In the genomic region with DNA sequence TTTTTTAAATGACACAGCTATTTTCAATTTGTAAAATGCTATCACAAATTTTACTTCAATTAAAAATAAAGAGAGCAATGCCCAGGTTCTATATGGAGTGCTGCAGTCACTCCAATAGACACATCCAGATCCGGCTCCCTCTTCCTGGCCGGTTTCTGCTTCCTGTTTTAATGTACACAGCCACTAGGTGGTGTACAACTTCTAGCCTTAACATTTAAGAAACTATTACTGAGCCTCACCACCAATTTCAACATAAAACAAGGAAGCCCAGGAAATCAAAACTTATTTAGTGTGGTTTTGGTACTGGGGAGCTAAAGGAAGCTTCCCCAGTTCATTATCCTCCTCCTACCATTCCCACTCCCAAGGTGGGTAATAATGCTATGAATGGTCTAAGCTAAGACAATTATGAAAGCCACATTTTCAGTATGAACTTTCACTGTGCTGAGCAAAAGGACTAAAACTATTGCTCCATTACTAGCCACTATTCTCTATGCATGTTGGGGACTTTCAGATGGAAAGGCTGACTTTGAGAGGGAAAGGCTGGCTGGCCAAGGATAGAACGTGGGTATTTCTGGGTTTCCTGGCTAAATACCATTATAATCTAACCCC, we compare ENCODE assay signal across 9 cellular contexts. TPM values are rescaled to one million over a fixed set of nuclear protein-coding genes. Genes with fewer than 3 reads are reported as not detected.
DNase-seq lines count a peak whose midpoint lies in the region; ATAC-seq and TF ChIP-seq lines count a peak whose summit lies in the region.
"Had no signal": no experiment of that assay in that cellular context is flagged by ENCODE, and none has a peak within 500 bp of the region (broad histone marks: within the 10 kb centered on the region; RNA-seq: fewer than 3 reads in every experiment).

No MANE protein-coding gene starts in this region.

- ATAC-seq in GM19467 (IDR thresholded peaks at IDR 0.05; ENCODE audit: unreplicated experiment) (no peak), GM18511 (IDR thresholded peaks at IDR 0.05; ENCODE audit: unreplicated experiment) (no peak)

- H3K4me2 ChIP-seq in Karpas-422 (ENCODE audit: low read depth, low read length, poor library complexity, severe bottlenecking) = no peak overlapping the region

- H3K9me3 Mint-ChIP-seq in activated naive CD4-positive, alpha-beta T cell treated with anti-CD3 and anti-CD28 coated beads, Interleukin-2, amount 50 U/mL, for 24 hours = no peaks in the 10 kb centered on the region
- H3K9me3 Mint-ChIP-seq: dendritic cell treated with granulocyte-macrophage colony-stimulating factor and Interleukin-4, amounts not matched to agents 40 ng/mL and 50 ng/mL, for 4 days had no signal

- H3K27ac Mint-ChIP-seq in activated naive CD4-positive, alpha-beta T cell treated with anti-CD3 and anti-CD28 coated beads, Interleukin-2, amount 50 U/mL, for 24 hours = peak overlapping the region; percentile 38
- H3K27ac Mint-ChIP-seq: dendritic cell treated with granulocyte-macrophage colony-stimulating factor and Interleukin-4, amounts not matched to agents 40 ng/mL and 50 ng/mL, for 4 days had no signal

- no peaks in the 10 kb centered on the region for H3K9me2 ChIP-seq in Karpas-422 (replicated peaks; ENCODE audit: insufficient read depth, low read length)

- no peaks in the 10 kb centered on the region for H3K27me3 Mint-ChIP-seq in activated naive CD4-positive, alpha-beta T cell treated with anti-CD3 and anti-CD28 coated beads, Interleukin-2, amount 50 U/mL, for 24 hours

- 15 to 25% (median 19%) methylated on average over 3 of the region's 3 CpGs for WGBS in ovary, 3 donors

- H3K27me3 ChIP-seq in Karpas-422 (ENCODE audit: low read length) = no peaks in the 10 kb centered on the region
- no peaks in the 10 kb centered on the region for H3K27me3 ChIP-seq in ovary

- H2AFZ ChIP-seq in Karpas-422 (ENCODE audit: low read length) = 0 out of 2 replicates have a peak overlapping the region, but pooled peaks have one; percentile 23

- H3K27ac ChIP-seq in Karpas-422 (ENCODE audit: low read length) = no peak overlapping the region
- peak overlapping the region in 1 of 2 donors; percentile 42 for H3K27ac ChIP-seq in ovary

- H3K4me1 ChIP-seq in Karpas-422 (ENCODE audit: low read length) (0 out of 2 replicates have a peak, but pooled peaks cover 2% of the 10 kb centered on the region), ovary (ENCODE audit: insufficient read depth) (peaks cover 7% of the 10 kb centered on the region)

- H3K9ac ChIP-seq in Karpas-422 (ENCODE audit: low read length) = no peak overlapping the region

- no peak for TF ChIP-seq EP300 in ovary (IDR thresholded peaks at IDR 0.05)

- peaks cover 18% of the 10 kb centered on the region for H3K36me3 Mint-ChIP-seq in activated naive CD4-positive, alpha-beta T cell treated with anti-CD3 and anti-CD28 coated beads, Interleukin-2, amount 50 U/mL, for 24 hours

- peaks cover 26% of the 10 kb centered on the region for H3K4me1 Mint-ChIP-seq in activated naive CD4-positive, alpha-beta T cell treated with anti-CD3 and anti-CD28 coated beads, Interleukin-2, amount 50 U/mL, for 24 hours

- H3K9me3 ChIP-seq in Karpas-422 (ENCODE audit: low read length) = no peaks in the 10 kb centered on the region
- peaks cover 0 to 4% of the 10 kb centered on the region in 2 donors for H3K9me3 ChIP-seq in ovary

- no peaks in the 10 kb centered on the region for H4K20me1 ChIP-seq in Karpas-422 (ENCODE audit: insufficient read depth, low read depth, low read length)

- H3K79me2 ChIP-seq in Karpas-422 (ENCODE audit: low read length) = no peaks in the 10 kb centered on the region

- H3K4me3 ChIP-seq in Karpas-422 (ENCODE audit: low read length) (no peak overlapping the region), ovary (no peak overlapping the region)

- intact Hi-C loops in ovary (cut with DNase I) = loop anchor here (2.0 to 10.0 kb wide), 6 partner anchors 53 to 210 kb away; partner anchors contain the start of genes OTUD7B (in 1 of the 4) and VPS45 (in 1 of the 4)

- DNase-seq in ELF-1 (ENCODE audit: low read depth, low spot score) = peak; percentile 77
- peak; percentile 87 for DNase-seq in Karpas-422
- DNase-seq in OCI-M1 (lab: John Stamatoyannopoulos, UW) = peak; percentile 92
- DNase-seq in globus pallidus (ENCODE audit: low spot score) = peak; percentile 88
- DNase-seq in ovary = peak in 3 of 5 donors; percentile 23 to 62 (median 42)

- no peak for TF ChIP-seq POLR2A in ovary (IDR thresholded peaks at IDR 0.05)

- TF ChIP-seq CTCF in ovary (IDR thresholded peaks at IDR 0.05) = peak; percentile 34 to 76 (median 73)

- H3K36me3 ChIP-seq in Karpas-422 (ENCODE audit: insufficient read depth, low read length) = peaks cover 8% of the 10 kb centered on the region; the same call in 1 of the 2 replicates
- H3K36me3 ChIP-seq in ovary = no peaks in the 10 kb centered on the region

- no peak overlapping the region for H3K4me3 Mint-ChIP-seq in activated naive CD4-positive, alpha-beta T cell treated with anti-CD3 and anti-CD28 coated beads, Interleukin-2, amount 50 U/mL, for 24 hours
- H3K4me3 Mint-ChIP-seq: dendritic cell treated with granulocyte-macrophage colony-stimulating factor and Interleukin-4, amounts not matched to agents 40 ng/mL and 50 ng/mL, for 4 days had no signal

RNA-seq across cellular contexts. Expression of gene MTMR11, which starts 25.5 kb away (rescaled TPM):
- total RNA-seq in Karpas-422 (2014; rRNA removed; shearing (Covaris generic); ENCODE audit: low replicate concordance) = not detected in 2 replicates
- total RNA-seq in ovary = 10 to 100 TPM; 20.2 to 51.5 (median 34.6) TPM
- 10 to 100 TPM; 19.1 to 33.0 TPM for polyA plus RNA-seq in ovary

RNA-seq across cellular contexts. Expression of gene SF3B4, which starts 34.5 kb away (rescaled TPM):
- total RNA-seq in Karpas-422 (2014; rRNA removed; shearing (Covaris generic); ENCODE audit: low replicate concordance) = 10.9 and 18.8 TPM in 2 replicates
- 10 to 100 TPM in 5 of 7 donors, 1 to 10 TPM in 2; 9.2 to 70.2 (median 57.8) TPM for total RNA-seq in ovary
- polyA plus RNA-seq in ovary = 10 to 100 TPM; 35.8 to 91.4 TPM

RNA-seq across cellular contexts. Expression of gene SV2A, which starts 44.5 kb away (rescaled TPM):
- not detected in 2 replicates for total RNA-seq in Karpas-422 (2014; rRNA removed; shearing (Covaris generic); ENCODE audit: low replicate concordance)
- 1 to 10 TPM; 1.2 to 7.7 (median 3.2) TPM for total RNA-seq in ovary
- 1 to 10 TPM; 3.2 to 7.9 TPM for polyA plus RNA-seq in ovary

RNA-seq across cellular contexts. Expression of gene OTUD7B, which starts 48.4 kb away (rescaled TPM):
- 2.4 and 3.6 TPM in 2 replicates for total RNA-seq in Karpas-422 (2014; rRNA removed; shearing (Covaris generic); ENCODE audit: low replicate concordance)
- 10 to 100 TPM; 16.5 to 40.1 (median 34.1) TPM for total RNA-seq in ovary
- 10 to 100 TPM in 1 of 2 donors, 1 to 10 TPM in 1; 9.4 to 17.3 TPM for polyA plus RNA-seq in ovary

Comparison
In these comparisons a context has a peak if more than half of its experiments do, and no peak if none do; other contexts are left out.
1. DNase-seq: peak in every context shown above with its lines; median percentile 92 in OCI-M1; 88 in globus pallidus; 87 in Karpas-422; 77 in ELF-1; 42 in ovary.
2. RNA of gene MTMR11, which starts 25.5 kb away (total RNA-seq): 20.2 to 51.5 TPM in ovary; not detected in Karpas-422; every median in the first group is over 10 times any median in the second.